Comparison of ENCODE assay signal across 8 cellular contexts in the genomic region with DNA sequence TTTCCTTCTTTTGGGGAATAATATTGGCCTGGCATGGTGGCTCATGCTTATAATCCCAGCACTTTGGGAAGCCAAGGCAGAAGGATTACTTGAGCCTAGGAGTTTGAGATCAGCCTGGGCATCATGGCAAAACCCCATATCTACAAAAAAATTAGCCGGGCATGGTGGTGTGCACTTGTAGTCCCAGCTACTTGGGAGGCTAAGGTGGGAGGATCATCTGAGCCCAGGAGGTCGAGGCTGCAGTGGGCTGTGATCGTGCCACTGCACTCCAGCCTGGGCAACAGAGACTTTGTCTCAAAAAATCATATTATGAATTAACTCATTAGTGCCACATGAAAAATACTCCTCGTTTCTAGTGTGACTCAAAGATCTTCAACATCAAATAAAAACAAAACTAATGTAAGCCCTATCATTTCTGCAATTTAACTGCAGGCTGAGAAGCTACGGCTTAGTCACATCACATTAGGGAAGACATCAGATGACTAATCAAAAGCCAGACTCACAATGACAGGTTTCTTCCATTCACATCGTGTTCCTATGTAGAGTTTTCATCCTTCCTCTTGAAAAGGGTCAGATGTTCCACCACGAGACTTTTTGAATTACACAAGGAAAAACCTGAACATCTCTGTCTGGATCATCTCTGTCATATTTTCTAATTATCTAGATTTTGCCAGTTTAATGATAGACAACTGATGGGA. TPM values are rescaled to one million over a fixed set of nuclear protein-coding genes. Genes with fewer than 3 reads are reported as not detected.
DNase-seq lines count a peak whose midpoint lies in the region; ATAC-seq and TF ChIP-seq lines count a peak whose summit lies in the region.
"Not testable (repeated sequence)": the region's sequence is repeated elsewhere in the genome, so short reads cannot be mapped to it uniquely, and the experiment has no call there.

No MANE protein-coding gene starts in this region.

- not testable (repeated sequence) for H3K4ac ChIP-seq in trophoblast cell (ENCODE audit: low read depth, low read length)

- peak overlapping the region; percentile 66 for H2AFZ ChIP-seq in KMS-11 (ENCODE audit: low read depth)
- not testable (repeated sequence) for H2AFZ ChIP-seq in trophoblast cell (ENCODE audit: insufficient read depth, low read length, poor library complexity)

- not testable (repeated sequence) for H3K9me3 Mint-ChIP-seq in activated naive CD4-positive, alpha-beta T cell treated with anti-CD3 and anti-CD28 coated beads, Interleukin-2, amount 10 ng/mL, durations not matched to agents 7 days and 5 days; effector memory CD8-positive, alpha-beta T cell

- peak overlapping the region; percentile 84 for H3K4me3 Mint-ChIP-seq in activated naive CD4-positive, alpha-beta T cell treated with anti-CD3 and anti-CD28 coated beads, Interleukin-2, amount 10 ng/mL, durations not matched to agents 7 days and 5 days
- peak overlapping the region; percentile 76 to 85 for H3K4me3 Mint-ChIP-seq in effector memory CD8-positive, alpha-beta T cell

- H3K14ac ChIP-seq in trophoblast cell (ENCODE audit: low read length), result not testable (repeated sequence)

- not testable (repeated sequence) for H3K18ac ChIP-seq in trophoblast cell (ENCODE audit: low read length)

- H3K27me3 ChIP-seq in KMS-11 (ENCODE audit: insufficient read depth, low read depth); trophoblast cell (ENCODE audit: insufficient read depth, low read length); thyroid gland: not testable (repeated sequence)

- H4K91ac ChIP-seq in trophoblast cell (ENCODE audit: low read depth, low read length), result not testable (repeated sequence)

- H3K9ac ChIP-seq in KMS-11, result peak overlapping the region; percentile 91; the same call in 1 of the 2 replicates
- H3K9ac ChIP-seq in SK-N-MC (ENCODE audit: insufficient read length), result peak overlapping the region; percentile 87
- H3K9ac ChIP-seq in trophoblast cell (ENCODE audit: low read length), result not testable (repeated sequence)

- H3K23ac ChIP-seq in trophoblast cell (ENCODE audit: low read length), result not testable (repeated sequence)

- not testable (repeated sequence) for H3K9me3 ChIP-seq in SK-N-MC (ENCODE audit: low read depth, low read length); trophoblast cell (ENCODE audit: insufficient read depth, low read depth, low read length); thyroid gland

- not testable (repeated sequence) for H2BK12ac ChIP-seq in trophoblast cell (ENCODE audit: low read length)

- TF ChIP-seq POLR2A in thyroid gland (IDR thresholded peaks at IDR 0.05), result not testable (repeated sequence)

- DNase-seq in Daoy (ENCODE audit: low read depth) (peak; percentile 58), kidney glomerular epithelial cell (lab: John Stamatoyannopoulos, UW) (peak; percentile 26), trophoblast cell (peak; percentile 9 to 46)
- DNase-seq in SK-N-MC (ENCODE audit: low read depth, low spot score); activated naive CD4-positive, alpha-beta T cell treated with anti-CD3 and anti-CD28 coated beads, Interleukin-2, amount 10 ng/mL, durations not matched to agents 7 days and 5 days; effector memory CD8-positive, alpha-beta T cell; thyroid gland: not testable (repeated sequence)

- H3K27ac Mint-ChIP-seq in activated naive CD4-positive, alpha-beta T cell treated with anti-CD3 and anti-CD28 coated beads, Interleukin-2, amount 10 ng/mL, durations not matched to agents 7 days and 5 days, result peak overlapping the region; percentile 97
- H3K27ac Mint-ChIP-seq in effector memory CD8-positive, alpha-beta T cell, result peak overlapping the region; percentile 96 to 99

- H4K20me1 ChIP-seq in KMS-11 (ENCODE audit: insufficient read depth), result not testable (repeated sequence)

- not testable (repeated sequence) for H3K27me3 Mint-ChIP-seq in activated naive CD4-positive, alpha-beta T cell treated with anti-CD3 and anti-CD28 coated beads, Interleukin-2, amount 10 ng/mL, durations not matched to agents 7 days and 5 days; effector memory CD8-positive, alpha-beta T cell

- CTCF ChIA-PET in activated naive CD4-positive, alpha-beta T cell treated with anti-CD3 and anti-CD28 coated beads, Interleukin-2, amount 10 ng/mL, durations not matched to agents 7 days and 5 days (lab: Charles Lee), result interaction anchor here (0.7 to 3.2 kb wide), 3 partner anchors 11 to 125 kb away, joined by 3 to 19 read pairs (median 4); no protein-coding TSS in a partner anchor

- no CpG with 5 or more reads among the region's 7 CpGs for WGBS in trophoblast cell (ENCODE audit: extremely low coverage, insufficient coverage, insufficient read length)
- 76 to 90% methylated on average over 7 of the region's 7 CpGs for WGBS in thyroid gland, 2 donors

- H2BK120ac ChIP-seq in trophoblast cell (ENCODE audit: insufficient read depth, low read length, poor library complexity), result not testable (repeated sequence)

- intact Hi-C loops in thyroid gland (cut with DNase I), result loop anchor here (5.0 kb wide), 1 partner anchor 128 kb away; no protein-coding TSS in a partner anchor

- H3K4me1 Mint-ChIP-seq in activated naive CD4-positive, alpha-beta T cell treated with anti-CD3 and anti-CD28 coated beads, Interleukin-2, amount 10 ng/mL, durations not matched to agents 7 days and 5 days, result peaks cover 59% of the 10 kb centered on the region
- peaks cover 25 to 28% of the 10 kb centered on the region in 2 donors for H3K4me1 Mint-ChIP-seq in effector memory CD8-positive, alpha-beta T cell (ENCODE audit: low read depth in 2 of 2)

- not testable (repeated sequence) for TF ChIP-seq CTCF in KMS-11 (conservative IDR thresholded peaks at IDR 0.05; ENCODE audit: low read depth, low read length); thyroid gland (IDR thresholded peaks at IDR 0.05)

- peaks cover 10% of the 10 kb centered on the region for H3K36me3 Mint-ChIP-seq in activated naive CD4-positive, alpha-beta T cell treated with anti-CD3 and anti-CD28 coated beads, Interleukin-2, amount 10 ng/mL, durations not matched to agents 7 days and 5 days
- peaks cover 41% of the 10 kb centered on the region for H3K36me3 Mint-ChIP-seq in effector memory CD8-positive, alpha-beta T cell (ENCODE audit: insufficient read depth)

- H3K79me2 ChIP-seq in KMS-11 (ENCODE audit: insufficient read depth, low read depth); trophoblast cell (ENCODE audit: control insufficient read depth, insufficient read depth, low read length, poor library complexity): not testable (repeated sequence)

- not testable (repeated sequence) for ATAC-seq in effector memory CD8-positive, alpha-beta T cell (replicated peaks)

- not testable (repeated sequence) for H4K8ac ChIP-seq in trophoblast cell (ENCODE audit: low read depth, low read length)

- H3K4me1 ChIP-seq in KMS-11 (ENCODE audit: low read depth, poor library complexity, severe bottlenecking) (peaks cover 22% of the 10 kb centered on the region), thyroid gland (peaks cover 8 to 13% of the 10 kb centered on the region in 2 donors)
- H3K4me1 ChIP-seq in trophoblast cell (ENCODE audit: control insufficient read depth in 1 of 2, insufficient read depth in 2 of 2, low read length in 2 of 2), result not testable (repeated sequence)

- H3K27ac ChIP-seq in KMS-11 (peak overlapping the region; percentile 91), thyroid gland (peak overlapping the region; percentile 97 to 100 (median 99))
- H3K27ac ChIP-seq in SK-N-MC; trophoblast cell (ENCODE audit: low read depth, low read length): not testable (repeated sequence)

- not testable (repeated sequence) for H3K36me3 ChIP-seq in KMS-11 (ENCODE audit: insufficient read depth); SK-N-MC (ENCODE audit: insufficient read depth, low read length); trophoblast cell (ENCODE audit: control insufficient read depth in 1 of 2, insufficient read depth in 2 of 2, low read length in 2 of 2); thyroid gland

- H4K12ac ChIP-seq in trophoblast cell (ENCODE audit: low read depth, low read length), result not testable (repeated sequence)

- H3K4me3 ChIP-seq in KMS-11 (IDR thresholded peaks at IDR 0.05; ENCODE audit: insufficient read depth, low read depth, low read length); trophoblast cell (ENCODE audit: low read depth, low read length); thyroid gland (replicated peaks in 1 of 3): not testable (repeated sequence)
- peak overlapping the region; percentile 95 for H3K4me3 ChIP-seq in SK-N-MC

- not testable (repeated sequence) for H2BK5ac ChIP-seq in trophoblast cell (ENCODE audit: low read depth, low read length, poor library complexity)

- H2AK5ac ChIP-seq in trophoblast cell (ENCODE audit: low read length), result not testable (repeated sequence)

- peak overlapping the region; percentile 89 for H3K4me2 ChIP-seq in KMS-11
- H3K4me2 ChIP-seq in trophoblast cell (ENCODE audit: low read length), result not testable (repeated sequence)

- peaks cover 11% of the 10 kb centered on the region for H3K79me1 ChIP-seq in trophoblast cell (ENCODE audit: low read length)

RNA-seq across cellular contexts. Expression of gene LRRC37A3, which starts 54.9 kb away (rescaled TPM):
- 1.5 and 5.4 TPM in 2 replicates for total RNA-seq in Daoy (2014; rRNA removed; shearing (Covaris generic))
- polyA plus RNA-seq in trophoblast cell (2013), result 5.6 and 6.7 TPM in 2 replicates
- 10 to 100 TPM in 3 of 4 donors, 1 to 10 TPM in 1; 9.2 to 20.3 (median 12.8) TPM for total RNA-seq in thyroid gland
